1 cellular context compared by ENCODE assay signal in genomic region chr17:38415250-38416194, GRCh38.
TF ChIP-seq lines count a peak whose summit lies in the region.

No MANE protein-coding gene starts in this region.

TF ChIP-seq in HepG2, 621 proteins besides CTCF, POLR2A, EP300 and RAD21 (continued from another document and continues in another):
- TF ChIP-seq GMEB2 (CRISPR knock-in tag; IDR thresholded peaks at IDR 0.05; ENCODE audit: low read depth): no peak
- no peak; the same call in 1 of the 2 replicates for TF ChIP-seq HIVEP1 (CRISPR knock-in tag; IDR thresholded peaks at IDR 0.05)
- no peak for TF ChIP-seq ZBTB43 (CRISPR knock-in tag; conservative IDR thresholded peaks at IDR 0.05)
- TF ChIP-seq HMGXB4 (CRISPR knock-in tag; IDR thresholded peaks at IDR 0.05; ENCODE audit: borderline replicate concordance in 1 of 2, low read depth in 1 of 2): peak; percentile 24 to 74; a peak in 3 of 4 replicates
- TF ChIP-seq HDAC6 (IDR thresholded peaks at IDR 0.05; ENCODE audit: low read depth, low read length): no peak
- 0 out of 3 replicates have a peak, but pooled peaks have one; percentile 27 for TF ChIP-seq MXI1 (IDR thresholded peaks at IDR 0.05; ENCODE audit: borderline replicate concordance, low read depth, low read length)
- TF ChIP-seq MLLT10 (CRISPR knock-in tag; IDR thresholded peaks at IDR 0.05): no peak
- no peak for TF ChIP-seq ZNF282 (IDR thresholded peaks at IDR 0.05; ENCODE audit: partially characterized antibody)
- TF ChIP-seq KAT7 (CRISPR knock-in tag; IDR thresholded peaks at IDR 0.05; ENCODE audit: borderline replicate concordance): no peak
- TF ChIP-seq ZNF761 (CRISPR knock-in tag; conservative IDR thresholded peaks at IDR 0.05): peak; percentile 48; the same call in 1 of the 2 replicates
- no peak for TF ChIP-seq USF2 (IDR thresholded peaks at IDR 0.05; ENCODE audit: low read depth, low read length)
- no peak for TF ChIP-seq USF2 (CRISPR knock-in tag; IDR thresholded peaks at IDR 0.05; ENCODE audit: borderline replicate concordance)
- TF ChIP-seq GZF1 (CRISPR knock-in tag; IDR thresholded peaks at IDR 0.05): no peak
- no peak for TF ChIP-seq ZNF124 (CRISPR knock-in tag; IDR thresholded peaks at IDR 0.05)
- no peak for TF ChIP-seq ZNF766 (CRISPR knock-in tag; IDR thresholded peaks at IDR 0.05; ENCODE audit: borderline replicate concordance)
- no peak for TF ChIP-seq REXO4 (CRISPR knock-in tag; IDR thresholded peaks at IDR 0.05; ENCODE audit: borderline replicate concordance)
- TF ChIP-seq NCOA2 (CRISPR knock-in tag; IDR thresholded peaks at IDR 0.05): peak; percentile 21
- TF ChIP-seq, protein P1, sequence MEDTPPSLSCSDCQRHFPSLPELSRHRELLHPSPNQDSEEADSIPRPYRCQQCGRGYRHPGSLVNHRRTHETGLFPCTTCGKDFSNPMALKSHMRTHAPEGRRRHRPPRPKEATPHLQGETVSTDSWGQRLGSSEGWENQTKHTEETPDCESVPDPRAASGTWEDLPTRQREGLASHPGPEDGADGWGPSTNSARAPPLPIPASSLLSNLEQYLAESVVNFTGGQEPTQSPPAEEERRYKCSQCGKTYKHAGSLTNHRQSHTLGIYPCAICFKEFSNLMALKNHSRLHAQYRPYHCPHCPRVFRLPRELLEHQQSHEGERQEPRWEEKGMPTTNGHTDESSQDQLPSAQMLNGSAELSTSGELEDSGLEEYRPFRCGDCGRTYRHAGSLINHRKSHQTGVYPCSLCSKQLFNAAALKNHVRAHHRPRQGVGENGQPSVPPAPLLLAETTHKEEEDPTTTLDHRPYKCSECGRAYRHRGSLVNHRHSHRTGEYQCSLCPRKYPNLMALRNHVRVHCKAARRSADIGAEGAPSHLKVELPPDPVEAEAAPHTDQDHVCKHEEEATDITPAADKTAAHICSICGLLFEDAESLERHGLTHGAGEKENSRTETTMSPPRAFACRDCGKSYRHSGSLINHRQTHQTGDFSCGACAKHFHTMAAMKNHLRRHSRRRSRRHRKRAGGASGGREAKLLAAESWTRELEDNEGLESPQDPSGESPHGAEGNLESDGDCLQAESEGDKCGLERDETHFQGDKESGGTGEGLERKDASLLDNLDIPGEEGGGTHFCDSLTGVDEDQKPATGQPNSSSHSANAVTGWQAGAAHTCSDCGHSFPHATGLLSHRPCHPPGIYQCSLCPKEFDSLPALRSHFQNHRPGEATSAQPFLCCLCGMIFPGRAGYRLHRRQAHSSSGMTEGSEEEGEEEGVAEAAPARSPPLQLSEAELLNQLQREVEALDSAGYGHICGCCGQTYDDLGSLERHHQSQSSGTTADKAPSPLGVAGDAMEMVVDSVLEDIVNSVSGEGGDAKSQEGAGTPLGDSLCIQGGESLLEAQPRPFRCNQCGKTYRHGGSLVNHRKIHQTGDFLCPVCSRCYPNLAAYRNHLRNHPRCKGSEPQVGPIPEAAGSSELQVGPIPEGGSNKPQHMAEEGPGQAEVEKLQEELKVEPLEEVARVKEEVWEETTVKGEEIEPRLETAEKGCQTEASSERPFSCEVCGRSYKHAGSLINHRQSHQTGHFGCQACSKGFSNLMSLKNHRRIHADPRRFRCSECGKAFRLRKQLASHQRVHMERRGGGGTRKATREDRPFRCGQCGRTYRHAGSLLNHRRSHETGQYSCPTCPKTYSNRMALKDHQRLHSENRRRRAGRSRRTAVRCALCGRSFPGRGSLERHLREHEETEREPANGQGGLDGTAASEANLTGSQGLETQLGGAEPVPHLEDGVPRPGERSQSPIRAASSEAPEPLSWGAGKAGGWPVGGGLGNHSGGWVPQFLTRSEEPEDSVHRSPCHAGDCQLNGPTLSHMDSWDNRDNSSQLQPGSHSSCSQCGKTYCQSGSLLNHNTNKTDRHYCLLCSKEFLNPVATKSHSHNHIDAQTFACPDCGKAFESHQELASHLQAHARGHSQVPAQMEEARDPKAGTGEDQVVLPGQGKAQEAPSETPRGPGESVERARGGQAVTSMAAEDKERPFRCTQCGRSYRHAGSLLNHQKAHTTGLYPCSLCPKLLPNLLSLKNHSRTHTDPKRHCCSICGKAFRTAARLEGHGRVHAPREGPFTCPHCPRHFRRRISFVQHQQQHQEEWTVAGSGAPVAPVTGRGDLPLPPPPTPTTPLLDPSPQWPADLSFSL (CRISPR knock-in tag; IDR thresholded peaks at IDR 0.05): no peak; the same call in 1 of the 2 replicates
- no peak for TF ChIP-seq KLF11 (CRISPR knock-in tag; IDR thresholded peaks at IDR 0.05)
- TF ChIP-seq IKZF4 (CRISPR knock-in tag; IDR thresholded peaks at IDR 0.05; ENCODE audit: borderline replicate concordance, low read depth, not compliant biosample characterization): no peak
- peak; percentile 57 for TF ChIP-seq ZNF331 (CRISPR knock-in tag; IDR thresholded peaks at IDR 0.05)
- no peak for TF ChIP-seq ZIK1 (CRISPR knock-in tag; IDR thresholded peaks at IDR 0.05; ENCODE audit: borderline replicate concordance, low read depth)
- TF ChIP-seq ZNF639 (CRISPR knock-in tag; conservative IDR thresholded peaks at IDR 0.05): peak; percentile 49; the same call in 1 of the 2 replicates
- TF ChIP-seq FOSL1 (CRISPR knock-in tag; IDR thresholded peaks at IDR 0.05; ENCODE audit: borderline replicate concordance): no peak
- no peak for TF ChIP-seq SMYD3 (CRISPR knock-in tag; IDR thresholded peaks at IDR 0.05)
- TF ChIP-seq SP140L (CRISPR knock-in tag; IDR thresholded peaks at IDR 0.05; ENCODE audit: borderline replicate concordance): no peak
- TF ChIP-seq, protein P2, sequence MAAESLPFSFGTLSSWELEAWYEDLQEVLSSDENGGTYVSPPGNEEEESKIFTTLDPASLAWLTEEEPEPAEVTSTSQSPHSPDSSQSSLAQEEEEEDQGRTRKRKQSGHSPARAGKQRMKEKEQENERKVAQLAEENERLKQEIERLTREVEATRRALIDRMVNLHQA (CRISPR knock-in tag; IDR thresholded peaks at IDR 0.05): no peak
- TF ChIP-seq ZNF335 (CRISPR knock-in tag; IDR thresholded peaks at IDR 0.05): peak; percentile 87
- peak; percentile 12; the same call in 1 of the 2 replicates for TF ChIP-seq ZNF776 (CRISPR knock-in tag; IDR thresholded peaks at IDR 0.05)
- 0 out of 2 replicates have a peak, but pooled peaks have one; percentile 24 for TF ChIP-seq PBX2 (CRISPR knock-in tag; IDR thresholded peaks at IDR 0.05)
- no peak for TF ChIP-seq ZFAT (CRISPR knock-in tag; conservative IDR thresholded peaks at IDR 0.05)
- no peak for TF ChIP-seq MIXL1 (CRISPR knock-in tag; IDR thresholded peaks at IDR 0.05)
- TF ChIP-seq, protein P3, sequence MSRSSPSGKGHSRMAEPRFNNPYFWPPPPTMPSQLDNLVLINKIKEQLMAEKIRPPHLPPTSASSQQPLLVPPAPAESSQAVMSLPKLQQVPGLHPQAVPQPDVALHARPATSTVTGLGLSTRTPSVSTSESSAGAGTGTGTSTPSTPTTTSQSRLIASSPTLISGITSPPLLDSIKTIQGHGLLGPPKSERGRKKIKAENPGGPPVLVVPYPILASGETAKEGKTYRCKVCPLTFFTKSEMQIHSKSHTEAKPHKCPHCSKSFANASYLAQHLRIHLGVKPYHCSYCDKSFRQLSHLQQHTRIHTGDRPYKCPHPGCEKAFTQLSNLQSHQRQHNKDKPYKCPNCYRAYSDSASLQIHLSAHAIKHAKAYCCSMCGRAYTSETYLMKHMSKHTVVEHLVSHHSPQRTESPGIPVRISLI (CRISPR knock-in tag; IDR thresholded peaks at IDR 0.05; ENCODE audit: borderline replicate concordance): 0 out of 2 replicates have a peak, but pooled peaks have one; percentile 4
- peak; percentile 70 for TF ChIP-seq TBX2 (CRISPR knock-in tag; IDR thresholded peaks at IDR 0.05; ENCODE audit: borderline replicate concordance)
- no peak for TF ChIP-seq CREM (IDR thresholded peaks at IDR 0.05)
- no peak for TF ChIP-seq CREM (CRISPR knock-in tag; IDR thresholded peaks at IDR 0.05)
- no peak for TF ChIP-seq ZBTB46 (CRISPR knock-in tag; IDR thresholded peaks at IDR 0.05; ENCODE audit: borderline replicate concordance)
- peak; percentile 91; the same call in 1 of the 2 replicates for TF ChIP-seq KDM4B (CRISPR knock-in tag; IDR thresholded peaks at IDR 0.05)
